1 cellular context compared by ENCODE assay signal in the genomic region with DNA sequence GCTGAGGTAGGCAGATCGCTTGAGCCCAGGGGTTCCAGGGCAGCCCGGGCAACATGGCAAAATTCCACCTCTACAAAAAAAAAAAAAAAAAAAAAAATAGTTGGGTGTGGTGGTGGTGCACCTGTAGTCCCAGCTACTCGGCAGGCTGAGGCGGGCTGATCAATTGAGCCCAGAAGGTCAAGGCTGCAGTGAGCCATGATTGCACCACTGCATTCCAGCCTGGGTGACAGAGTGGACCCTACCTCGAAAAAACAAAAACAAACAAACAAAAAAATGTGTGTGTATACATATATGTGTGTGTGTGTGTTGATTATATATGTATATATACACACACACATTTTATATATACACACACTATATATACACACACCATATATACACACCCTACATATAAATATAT.
TF ChIP-seq lines count a peak whose summit lies in the region.

No MANE protein-coding gene starts in this region.

TF ChIP-seq in HepG2, 621 proteins besides CTCF, POLR2A, EP300 and RAD21 (continued from another document and continues in another):
- TF ChIP-seq, protein P1, sequence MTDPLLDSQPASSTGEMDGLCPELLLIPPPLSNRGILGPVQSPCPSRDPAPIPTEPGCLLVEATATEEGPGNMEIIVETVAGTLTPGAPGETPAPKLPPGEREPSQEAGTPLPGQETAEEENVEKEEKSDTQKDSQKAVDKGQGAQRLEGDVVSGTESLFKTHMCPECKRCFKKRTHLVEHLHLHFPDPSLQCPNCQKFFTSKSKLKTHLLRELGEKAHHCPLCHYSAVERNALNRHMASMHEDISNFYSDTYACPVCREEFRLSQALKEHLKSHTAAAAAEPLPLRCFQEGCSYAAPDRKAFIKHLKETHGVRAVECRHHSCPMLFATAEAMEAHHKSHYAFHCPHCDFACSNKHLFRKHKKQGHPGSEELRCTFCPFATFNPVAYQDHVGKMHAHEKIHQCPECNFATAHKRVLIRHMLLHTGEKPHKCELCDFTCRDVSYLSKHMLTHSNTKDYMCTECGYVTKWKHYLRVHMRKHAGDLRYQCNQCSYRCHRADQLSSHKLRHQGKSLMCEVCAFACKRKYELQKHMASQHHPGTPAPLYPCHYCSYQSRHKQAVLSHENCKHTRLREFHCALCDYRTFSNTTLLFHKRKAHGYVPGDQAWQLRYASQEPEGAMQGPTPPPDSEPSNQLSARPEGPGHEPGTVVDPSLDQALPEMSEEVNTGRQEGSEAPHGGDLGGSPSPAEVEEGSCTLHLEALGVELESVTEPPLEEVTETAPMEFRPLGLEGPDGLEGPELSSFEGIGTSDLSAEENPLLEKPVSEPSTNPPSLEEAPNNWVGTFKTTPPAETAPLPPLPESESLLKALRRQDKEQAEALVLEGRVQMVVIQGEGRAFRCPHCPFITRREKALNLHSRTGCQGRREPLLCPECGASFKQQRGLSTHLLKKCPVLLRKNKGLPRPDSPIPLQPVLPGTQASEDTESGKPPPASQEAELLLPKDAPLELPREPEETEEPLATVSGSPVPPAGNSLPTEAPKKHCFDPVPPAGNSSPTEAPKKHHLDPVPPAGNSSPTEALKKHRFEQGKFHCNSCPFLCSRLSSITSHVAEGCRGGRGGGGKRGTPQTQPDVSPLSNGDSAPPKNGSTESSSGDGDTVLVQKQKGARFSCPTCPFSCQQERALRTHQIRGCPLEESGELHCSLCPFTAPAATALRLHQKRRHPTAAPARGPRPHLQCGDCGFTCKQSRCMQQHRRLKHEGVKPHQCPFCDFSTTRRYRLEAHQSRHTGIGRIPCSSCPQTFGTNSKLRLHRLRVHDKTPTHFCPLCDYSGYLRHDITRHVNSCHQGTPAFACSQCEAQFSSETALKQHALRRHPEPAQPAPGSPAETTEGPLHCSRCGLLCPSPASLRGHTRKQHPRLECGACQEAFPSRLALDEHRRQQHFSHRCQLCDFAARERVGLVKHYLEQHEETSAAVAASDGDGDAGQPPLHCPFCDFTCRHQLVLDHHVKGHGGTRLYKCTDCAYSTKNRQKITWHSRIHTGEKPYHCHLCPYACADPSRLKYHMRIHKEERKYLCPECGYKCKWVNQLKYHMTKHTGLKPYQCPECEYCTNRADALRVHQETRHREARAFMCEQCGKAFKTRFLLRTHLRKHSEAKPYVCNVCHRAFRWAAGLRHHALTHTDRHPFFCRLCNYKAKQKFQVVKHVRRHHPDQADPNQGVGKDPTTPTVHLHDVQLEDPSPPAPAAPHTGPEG (CRISPR knock-in tag; IDR thresholded peaks at IDR 0.05) = no peak
- TF ChIP-seq YY1 (IDR thresholded peaks at IDR 0.05; ENCODE audit: insufficient read depth, insufficient replicate concordance, low read depth, low read length) (no peak), THYN1 (CRISPR knock-in tag; IDR thresholded peaks at IDR 0.05; ENCODE audit: borderline replicate concordance, low read depth) (no peak), MEIS2 (CRISPR knock-in tag; IDR thresholded peaks at IDR 0.05) (peak; percentile 73; the same call in 1 of the 2 replicates), RBFOX2 (IDR thresholded peaks at IDR 0.05; ENCODE audit: low read depth, low read length) (no peak), ZNF788 (CRISPR knock-in tag; IDR thresholded peaks at IDR 0.05; ENCODE audit: borderline replicate concordance) (no peak), HNRNPUL1 (IDR thresholded peaks at IDR 0.05; ENCODE audit: low read depth, low read length) (no peak), ZNF282 (IDR thresholded peaks at IDR 0.05; ENCODE audit: partially characterized antibody) (no peak), ZNF296 (CRISPR knock-in tag; conservative IDR thresholded peaks at IDR 0.05) (no peak), ZNF564 (CRISPR knock-in tag; IDR thresholded peaks at IDR 0.05) (no peak), HNF4G (IDR thresholded peaks at IDR 0.05; ENCODE audit: borderline replicate concordance, low read depth, low read length) (no peak), HNF4G (CRISPR knock-in tag; IDR thresholded peaks at IDR 0.05; ENCODE audit: borderline replicate concordance, low read depth) (no peak), RARG (CRISPR knock-in tag; IDR thresholded peaks at IDR 0.05; ENCODE audit: low read depth) (no peak), PPARG (CRISPR knock-in tag; conservative IDR thresholded peaks at IDR 0.05) (no peak), FOXC1 (CRISPR knock-in tag; IDR thresholded peaks at IDR 0.05; ENCODE audit: borderline replicate concordance) (no peak), JUN (CRISPR knock-in tag; IDR thresholded peaks at IDR 0.05) (no peak), HOXA3 (CRISPR knock-in tag; IDR thresholded peaks at IDR 0.05) (peak; percentile 49; the same call in 1 of the 2 replicates), KDM1A (CRISPR knock-in tag; IDR thresholded peaks at IDR 0.05) (no peak), SP140L (CRISPR knock-in tag; IDR thresholded peaks at IDR 0.05; ENCODE audit: borderline replicate concordance) (no peak), ZNF619 (CRISPR knock-in tag; IDR thresholded peaks at IDR 0.05) (no peak), ISL2 (CRISPR knock-in tag; IDR thresholded peaks at IDR 0.05) (0 out of 2 replicates have a peak, but pooled peaks have one; percentile 19), MAZ (IDR thresholded peaks at IDR 0.05; ENCODE audit: borderline replicate concordance, low read depth, low read length) (no peak), MAZ (CRISPR knock-in tag; IDR thresholded peaks at IDR 0.05; ENCODE audit: low read depth) (peak; percentile 55; the same call in 1 of the 2 replicates), MAFF (IDR thresholded peaks at IDR 0.05; ENCODE audit: low read depth, low read length) (no peak), ZNF441 (CRISPR knock-in tag; IDR thresholded peaks at IDR 0.05; ENCODE audit: borderline replicate concordance) (0 out of 2 replicates have a peak, but pooled peaks have one; percentile 52), KLF9 (CRISPR knock-in tag; IDR thresholded peaks at IDR 0.05; ENCODE audit: low read depth) (no peak), MAF1 (CRISPR knock-in tag; IDR thresholded peaks at IDR 0.05; ENCODE audit: borderline replicate concordance) (no peak), HNRNPK (IDR thresholded peaks at IDR 0.05; ENCODE audit: low read depth, low read length, poor library complexity, severe bottlenecking) (no peak), ZNF264 (CRISPR knock-in tag; IDR thresholded peaks at IDR 0.05) (no peak), CENPT (CRISPR knock-in tag; IDR thresholded peaks at IDR 0.05; ENCODE audit: low read depth) (no peak), HNF4A (CRISPR knock-in tag; IDR thresholded peaks at IDR 0.05) (peak; percentile 74), ZNF17 (CRISPR knock-in tag; IDR thresholded peaks at IDR 0.05) (no peak), GTF2F1 (IDR thresholded peaks at IDR 0.05; ENCODE audit: low read length) (no peak), ZNF101 (CRISPR knock-in tag; IDR thresholded peaks at IDR 0.05; ENCODE audit: borderline replicate concordance, low read depth) (no peak), HNRNPLL (IDR thresholded peaks at IDR 0.05; ENCODE audit: low read depth, low read length, poor library complexity, severe bottlenecking) (no peak), ZNF383 (CRISPR knock-in tag; IDR thresholded peaks at IDR 0.05; ENCODE audit: borderline replicate concordance) (no peak), ZNF547 (CRISPR knock-in tag; IDR thresholded peaks at IDR 0.05) (no peak), SIN3B (IDR thresholded peaks at IDR 0.05; ENCODE audit: low read length) (no peak)
- TF ChIP-seq, protein P2, sequence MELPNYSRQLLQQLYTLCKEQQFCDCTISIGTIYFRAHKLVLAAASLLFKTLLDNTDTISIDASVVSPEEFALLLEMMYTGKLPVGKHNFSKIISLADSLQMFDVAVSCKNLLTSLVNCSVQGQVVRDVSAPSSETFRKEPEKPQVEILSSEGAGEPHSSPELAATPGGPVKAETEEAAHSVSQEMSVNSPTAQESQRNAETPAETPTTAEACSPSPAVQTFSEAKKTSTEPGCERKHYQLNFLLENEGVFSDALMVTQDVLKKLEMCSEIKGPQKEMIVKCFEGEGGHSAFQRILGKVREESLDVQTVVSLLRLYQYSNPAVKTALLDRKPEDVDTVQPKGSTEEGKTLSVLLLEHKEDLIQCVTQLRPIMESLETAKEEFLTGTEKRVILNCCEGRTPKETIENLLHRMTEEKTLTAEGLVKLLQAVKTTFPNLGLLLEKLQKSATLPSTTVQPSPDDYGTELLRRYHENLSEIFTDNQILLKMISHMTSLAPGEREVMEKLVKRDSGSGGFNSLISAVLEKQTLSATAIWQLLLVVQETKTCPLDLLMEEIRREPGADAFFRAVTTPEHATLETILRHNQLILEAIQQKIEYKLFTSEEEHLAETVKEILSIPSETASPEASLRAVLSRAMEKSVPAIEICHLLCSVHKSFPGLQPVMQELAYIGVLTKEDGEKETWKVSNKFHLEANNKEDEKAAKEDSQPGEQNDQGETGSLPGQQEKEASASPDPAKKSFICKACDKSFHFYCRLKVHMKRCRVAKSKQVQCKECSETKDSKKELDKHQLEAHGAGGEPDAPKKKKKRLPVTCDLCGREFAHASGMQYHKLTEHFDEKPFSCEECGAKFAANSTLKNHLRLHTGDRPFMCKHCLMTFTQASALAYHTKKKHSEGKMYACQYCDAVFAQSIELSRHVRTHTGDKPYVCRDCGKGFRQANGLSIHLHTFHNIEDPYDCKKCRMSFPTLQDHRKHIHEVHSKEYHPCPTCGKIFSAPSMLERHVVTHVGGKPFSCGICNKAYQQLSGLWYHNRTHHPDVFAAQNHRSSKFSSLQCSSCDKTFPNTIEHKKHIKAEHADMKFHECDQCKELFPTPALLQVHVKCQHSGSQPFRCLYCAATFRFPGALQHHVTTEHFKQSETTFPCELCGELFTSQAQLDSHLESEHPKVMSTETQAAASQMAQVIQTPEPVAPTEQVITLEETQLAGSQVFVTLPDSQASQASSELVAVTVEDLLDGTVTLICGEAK (IDR thresholded peaks at IDR 0.05) = no peak
- TF ChIP-seq, protein P2 (CRISPR knock-in tag; IDR thresholded peaks at IDR 0.05) = peak; percentile 60; the same call in 1 of the 2 replicates
- TF ChIP-seq, protein P3, sequence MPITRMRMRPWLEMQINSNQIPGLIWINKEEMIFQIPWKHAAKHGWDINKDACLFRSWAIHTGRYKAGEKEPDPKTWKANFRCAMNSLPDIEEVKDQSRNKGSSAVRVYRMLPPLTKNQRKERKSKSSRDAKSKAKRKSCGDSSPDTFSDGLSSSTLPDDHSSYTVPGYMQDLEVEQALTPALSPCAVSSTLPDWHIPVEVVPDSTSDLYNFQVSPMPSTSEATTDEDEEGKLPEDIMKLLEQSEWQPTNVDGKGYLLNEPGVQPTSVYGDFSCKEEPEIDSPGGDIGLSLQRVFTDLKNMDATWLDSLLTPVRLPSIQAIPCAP (CRISPR knock-in tag; IDR thresholded peaks at IDR 0.05; ENCODE audit: low read depth) = no peak
- TF ChIP-seq, protein P4, sequence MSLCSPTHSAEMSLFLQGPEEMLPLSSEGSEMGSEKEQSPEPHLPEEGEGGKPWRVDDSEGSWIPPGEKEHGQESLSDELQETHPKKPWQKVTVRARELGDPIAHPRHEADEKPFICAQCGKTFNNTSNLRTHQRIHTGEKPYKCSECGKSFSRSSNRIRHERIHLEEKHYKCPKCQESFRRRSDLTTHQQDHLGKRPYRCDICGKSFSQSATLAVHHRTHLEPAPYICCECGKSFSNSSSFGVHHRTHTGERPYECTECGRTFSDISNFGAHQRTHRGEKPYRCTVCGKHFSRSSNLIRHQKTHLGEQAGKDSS (CRISPR knock-in tag; IDR thresholded peaks at IDR 0.05; ENCODE audit: borderline replicate concordance, low read depth) = no peak
- TF ChIP-seq, protein P5, sequence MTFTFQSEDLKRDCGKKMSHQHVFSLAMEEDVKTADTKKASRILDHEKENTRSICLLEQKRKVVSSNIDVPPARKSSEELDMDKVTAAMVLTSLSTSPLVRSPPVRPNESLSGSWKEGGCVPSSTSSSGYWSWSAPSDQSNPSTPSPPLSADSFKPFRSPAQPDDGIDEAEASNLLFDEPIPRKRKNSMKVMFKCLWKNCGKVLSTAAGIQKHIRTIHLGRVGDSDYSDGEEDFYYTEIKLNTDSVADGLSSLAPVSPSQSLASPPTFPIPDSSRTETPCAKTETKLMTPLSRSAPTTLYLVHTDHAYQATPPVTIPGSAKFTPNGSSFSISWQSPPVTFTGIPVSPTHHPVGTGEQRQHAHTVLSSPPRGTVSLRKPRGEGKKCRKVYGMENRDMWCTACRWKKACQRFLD (CRISPR knock-in tag; IDR thresholded peaks at IDR 0.05; ENCODE audit: borderline replicate concordance) = no peak
